In genomic region chr16:23987443-23987842, GRCh38 we compare ENCODE assay signal across 13 cellular contexts.
DNase-seq lines count a peak whose midpoint lies in the region; ATAC-seq and TF ChIP-seq lines count a peak whose summit lies in the region.
"Had no signal": no experiment of that assay in that cellular context is flagged by ENCODE, and none has a peak within 500 bp of the region (broad histone marks: within the 10 kb centered on the region; RNA-seq: fewer than 3 reads in every experiment).

No MANE protein-coding gene starts in this region.

- H3K36me3 Mint-ChIP-seq in CD8-positive, alpha-beta T cell, result peaks cover 35% of the 10 kb centered on the region
- peaks cover 6% of the 10 kb centered on the region for H3K36me3 Mint-ChIP-seq in IgD-negative memory B cell

- POLR2A ChIA-PET in CD8-positive, alpha-beta T cell (lab: Charles Lee), result no interaction called here

- DNase-seq in CD8-positive, alpha-beta T cell, result no peak
- DNase-seq in anterior cingulate cortex (lab: John Stamatoyannopoulos, UW) (no peak), AML-193 (lab: John Stamatoyannopoulos, UW) (no peak), MG63 (no peak), C1 segment of cervical spinal cord (lab: John Stamatoyannopoulos, UW) (no peak)
- DNase-seq: activated gamma-delta T cell, NCI-H1417, Peyer's patch, small intestine had no signal

- peaks cover 7% of the 10 kb centered on the region for H3K4me1 ChIP-seq in CD8-positive, alpha-beta T cell (ENCODE audit: insufficient read depth, low read length)
- H3K4me1 ChIP-seq: Peyer's patch had no signal

- no peaks in the 10 kb centered on the region for H3K27me3 ChIP-seq in CD8-positive, alpha-beta T cell (ENCODE audit: insufficient read depth, low read length)
- peaks cover 6% of the 10 kb centered on the region for H3K27me3 ChIP-seq in MG63
- H3K27me3 ChIP-seq: Peyer's patch had no signal

- CTCF ChIA-PET in CD8-positive, alpha-beta T cell (lab: Charles Lee), result interaction anchor here (0.8 kb wide), 1 partner anchor 184 kb away, joined by 3 read pairs; no protein-coding TSS in a partner anchor

- no peak overlapping the region for H3K4me3 Mint-ChIP-seq in CD8-positive, alpha-beta T cell
- peak overlapping the region; percentile 13 to 85 (median 58) for H3K4me3 Mint-ChIP-seq in IgD-negative memory B cell

- ATAC-seq in CD8-positive, alpha-beta T cell, result peak; percentile 51
- ATAC-seq in GM19328 (IDR thresholded peaks at IDR 0.05; ENCODE audit: unreplicated experiment) (peak; percentile 88), HG02870 (IDR thresholded peaks at IDR 0.05; ENCODE audit: unreplicated experiment) (peak; percentile 96)

- no peaks in the 10 kb centered on the region for H3K9me3 ChIP-seq in CD8-positive, alpha-beta T cell (ENCODE audit: low read length)
- H3K9me3 ChIP-seq in MG63, result no peaks in the 10 kb centered on the region
- H3K9me3 ChIP-seq: Peyer's patch had no signal

- H3K4me3 ChIP-seq in CD8-positive, alpha-beta T cell (ENCODE audit: low read depth, low read length), result no peak overlapping the region
- no peak overlapping the region for H3K4me3 ChIP-seq in MG63
- H3K4me3 ChIP-seq: coronary artery, Peyer's patch had no signal

- H3K4me1 Mint-ChIP-seq in CD8-positive, alpha-beta T cell (ENCODE audit: low read depth), result peaks cover 29% of the 10 kb centered on the region
- H3K4me1 Mint-ChIP-seq in IgD-negative memory B cell, result peaks cover 40 to 55% (median 51%) of the 10 kb centered on the region in 3 donors

- no peak overlapping the region for H3K27ac Mint-ChIP-seq in CD8-positive, alpha-beta T cell
- H3K27ac Mint-ChIP-seq in IgD-negative memory B cell, result peak overlapping the region; percentile 18 to 90 (median 79)

- intact Hi-C loops in CD8-positive, alpha-beta T cell (cut with DNase I, micrococcal nuclease), result no loop called here

- H3K36me3 ChIP-seq in CD8-positive, alpha-beta T cell (ENCODE audit: insufficient read depth, low read length), result no peaks in the 10 kb centered on the region
- H3K36me3 ChIP-seq in MG63, result no peaks in the 10 kb centered on the region
- H3K36me3 ChIP-seq: Peyer's patch had no signal

- no peak overlapping the region for H3K27ac ChIP-seq in CD8-positive, alpha-beta T cell (ENCODE audit: low read depth, low read length)
- H3K27ac ChIP-seq: coronary artery, Peyer's patch had no signal

- no peak for TF ChIP-seq CTCF in CD8-positive, alpha-beta T cell (IDR thresholded peaks at IDR 0.05)

- no peaks in the 10 kb centered on the region for H3K9me3 Mint-ChIP-seq in CD8-positive, alpha-beta T cell
- H3K9me3 Mint-ChIP-seq in IgD-negative memory B cell, result peaks cover 0 to 3% (median 0%) of the 10 kb centered on the region in 3 donors

- no peaks in the 10 kb centered on the region for H3K27me3 Mint-ChIP-seq in CD8-positive, alpha-beta T cell (ENCODE audit: low read depth)
- H3K27me3 Mint-ChIP-seq in IgD-negative memory B cell, result no peaks in the 10 kb centered on the region
